In genomic region chr14:69606258-69606657, GRCh38 we compare ENCODE assay signal across 23 cellular contexts. TPM values are rescaled to one million over a fixed set of nuclear protein-coding genes. Genes with fewer than 3 reads are reported as not detected.
A peak's percentile ranks its signal among the peaks of the same experiment; 100 is the strongest.
DNase-seq lines count a peak whose midpoint lies in the region; ATAC-seq and TF ChIP-seq lines count a peak whose summit lies in the region.
"Had no signal": no experiment of that assay in that cellular context is flagged by ENCODE, and none has a peak within 500 bp of the region (broad histone marks: within the 10 kb centered on the region; RNA-seq: fewer than 3 reads in every experiment).

No MANE protein-coding gene starts in this region.

- in situ Hi-C loops in transverse colon (cut with MboI; ENCODE audit: low pct_ligation_motif_present in 1 of 4, low pct_unique_long_range_greater_than_20kb in 1 of 4, low sequenced_read_pairs in 3 of 4) = no loop called here
- in situ Hi-C loops in gastrocnemius medialis (cut with MboI; ENCODE audit: low sequenced_read_pairs in 4 of 4) = loop anchor here in 2 of 4 donors (5.0 to 10.0 kb wide), 2 partner anchors 119 to 121 kb away; no protein-coding TSS in a partner anchor

- CTCF ChIA-PET in activated naive CD4-positive, alpha-beta T cell treated with anti-CD3 and anti-CD28 coated beads for 36 hours (lab: Charles Lee) = interaction anchor here (1.0 to 4.2 kb wide), 8 partner anchors 10 to 125 kb away, joined by 3 to 62 read pairs (median 4); no protein-coding TSS in a partner anchor

- no peak for ATAC-seq in gastrocnemius medialis
- ATAC-seq: activated naive CD4-positive, alpha-beta T cell treated with anti-CD3 and anti-CD28 coated beads, Interleukin-2, amount 50 U/mL, for 72 hours; right cardiac atrium had no signal

- peaks cover 8 to 20% of the 10 kb centered on the region in 2 donors for H3K4me1 ChIP-seq in adrenal gland (replicated peaks in 1 of 2)
- H3K4me1 ChIP-seq in liver (ENCODE audit: control insufficient read depth in 4 of 4, insufficient read depth in 4 of 4, low read length in 3 of 4) = peaks cover 6 to 37% (median 30%) of the 10 kb centered on the region in 4 donors
- peaks cover 5 to 46% (median 24%) of the 10 kb centered on the region in 4 donors for H3K4me1 ChIP-seq in transverse colon
- H3K4me1 ChIP-seq in gastrocnemius medialis = peaks cover 10 to 11% of the 10 kb centered on the region in 2 donors
- H3K4me1 ChIP-seq: uterus had no signal

- H3K9me3 Mint-ChIP-seq in activated naive CD4-positive, alpha-beta T cell treated with anti-CD3 and anti-CD28 coated beads for 36 hours = no peaks in the 10 kb centered on the region
- H3K9me3 Mint-ChIP-seq: activated naive CD4-positive, alpha-beta T cell treated with anti-CD3 and anti-CD28 coated beads, Interleukin-2, amount 50 U/mL, for 72 hours; CD4-positive, alpha-beta T cell; immature natural killer cell had no signal

- H3K36me3 ChIP-seq in adrenal gland (replicated peaks in 1 of 2) (no peaks in the 10 kb centered on the region), liver (ENCODE audit: control insufficient read depth in 4 of 4, insufficient read depth in 3 of 4, low read depth in 1 of 4, low read length in 3 of 4) (no peaks in the 10 kb centered on the region), transverse colon (no peaks in the 10 kb centered on the region), gastrocnemius medialis (no peaks in the 10 kb centered on the region)
- H3K36me3 ChIP-seq: brain microvascular endothelial cell, stomach, uterus had no signal

- TF ChIP-seq POLR2A in adrenal gland (IDR thresholded peaks at IDR 0.05) (no peak), transverse colon (IDR thresholded peaks at IDR 0.05) (no peak), gastrocnemius medialis (IDR thresholded peaks at IDR 0.05) (no peak)

- no peaks in the 10 kb centered on the region for H3K27me3 Mint-ChIP-seq in activated naive CD4-positive, alpha-beta T cell treated with anti-CD3 and anti-CD28 coated beads for 36 hours (ENCODE audit: low read depth)
- H3K27me3 Mint-ChIP-seq: CD4-positive, alpha-beta T cell had no signal

- 39 to 60% (median 46%) methylated on average over 2 of the region's 2 CpGs; no CpG with 5 or more reads in 1 of the 4 donors for WGBS in adrenal gland, 4 donors
- WGBS in liver = 27% methylated on average over 2 of the region's 2 CpGs
- 100% methylated on average over 2 of the region's 2 CpGs; no CpG with 5 or more reads in 1 of the 2 donors for whole genome bisulfite sequencing in transverse colon (ENCODE audit: low coverage in 1 of 2), 2 donors

- intact Hi-C loops in activated naive CD4-positive, alpha-beta T cell treated with anti-CD3 and anti-CD28 coated beads for 36 hours (cut with micrococcal nuclease) = no loop called here
- intact Hi-C loops in adrenal gland (cut with DNase I) = no loop called here
- intact Hi-C loops in transverse colon (cut with DNase I; ENCODE audit: low total_unique reads) = no loop called here
- intact Hi-C loops in gastrocnemius medialis (cut with DNase I; ENCODE audit: low total_unique reads) = no loop called here

- TF ChIP-seq CTCF in adrenal gland (IDR thresholded peaks at IDR 0.05) = no peak
- no peak for TF ChIP-seq CTCF in liver (IDR thresholded peaks at IDR 0.05; ENCODE audit: low read depth, low read length, missing input control)
- TF ChIP-seq CTCF in transverse colon (IDR thresholded peaks at IDR 0.05) = no peak
- no peak for TF ChIP-seq CTCF in gastrocnemius medialis (IDR thresholded peaks at IDR 0.05 in 4 of 5, conservative IDR thresholded peaks at IDR 0.05 in 1 of 5)

- peak overlapping the region; percentile 33 for H3K27ac Mint-ChIP-seq in activated naive CD4-positive, alpha-beta T cell treated with anti-CD3 and anti-CD28 coated beads for 36 hours
- H3K27ac Mint-ChIP-seq: activated naive CD4-positive, alpha-beta T cell treated with anti-CD3 and anti-CD28 coated beads, Interleukin-2, amount 50 U/mL, for 72 hours; CD4-positive, alpha-beta T cell; immature natural killer cell had no signal

- H3K27ac ChIP-seq in adrenal gland (no peak overlapping the region), liver (ENCODE audit: low read depth in 1 of 2, low read length in 2 of 2) (peak overlapping the region; percentile 69 to 73), transverse colon (peak overlapping the region; percentile 73 to 79 (median 76)), gastrocnemius medialis (no peak overlapping the region)
- H3K27ac ChIP-seq: brain microvascular endothelial cell, stomach, uterus had no signal

- H3K27me3 ChIP-seq in adrenal gland (no peaks in the 10 kb centered on the region), liver (ENCODE audit: control insufficient read depth in 4 of 4, insufficient read depth in 4 of 4, low read length in 3 of 4) (no peaks in the 10 kb centered on the region), transverse colon (no peaks in the 10 kb centered on the region), gastrocnemius medialis (no peaks in the 10 kb centered on the region)
- H3K27me3 ChIP-seq: brain microvascular endothelial cell, stomach, uterus had no signal

- H3K9me3 ChIP-seq in adrenal gland (replicated peaks in 1 of 3) (no peaks in the 10 kb centered on the region), liver (ENCODE audit: control insufficient read depth in 4 of 4, low read length in 3 of 4) (no peaks in the 10 kb centered on the region), transverse colon (no peaks in the 10 kb centered on the region), gastrocnemius medialis (no peaks in the 10 kb centered on the region)
- H3K9me3 ChIP-seq: stomach, uterus had no signal

- H3K36me3 Mint-ChIP-seq in activated naive CD4-positive, alpha-beta T cell treated with anti-CD3 and anti-CD28 coated beads for 36 hours (ENCODE audit: low read depth) = no peaks in the 10 kb centered on the region
- H3K36me3 Mint-ChIP-seq: immature natural killer cell had no signal

- peak; percentile 41 to 47 for TF ChIP-seq RAD21 in liver (IDR thresholded peaks at IDR 0.05)

- H3K4me1 Mint-ChIP-seq in activated naive CD4-positive, alpha-beta T cell treated with anti-CD3 and anti-CD28 coated beads for 36 hours (ENCODE audit: low read depth) = peaks cover 32% of the 10 kb centered on the region

- H3K4me3 ChIP-seq in adrenal gland (no peak overlapping the region), liver (ENCODE audit: low read depth in 1 of 3, low read length in 3 of 3) (no peak overlapping the region), transverse colon (no peak overlapping the region), gastrocnemius medialis (no peak overlapping the region)
- H3K4me3 ChIP-seq: stomach, uterus had no signal

- no peak for TF ChIP-seq EP300 in transverse colon (IDR thresholded peaks at IDR 0.05; ENCODE audit: low read depth)

- H3K4me3 Mint-ChIP-seq in activated naive CD4-positive, alpha-beta T cell treated with anti-CD3 and anti-CD28 coated beads for 36 hours = no peak overlapping the region
- H3K4me3 Mint-ChIP-seq: CD4-positive, alpha-beta T cell; immature natural killer cell had no signal

- H3K9ac ChIP-seq in liver (ENCODE audit: low read depth in 1 of 2, low read length in 2 of 2) = no peak overlapping the region

- DNase-seq in activated naive CD4-positive, alpha-beta T cell treated with anti-CD3 and anti-CD28 coated beads for 36 hours = no peak
- no peak for DNase-seq in activated naive CD4-positive, alpha-beta T cell (lab: John Stamatoyannopoulos, UW)
- DNase-seq in adrenal gland (peak in 6 of 7 donors; percentile 43 to 83 (median 70)), transverse colon (peak; percentile 56), glomerular visceral epithelial cell (ENCODE audit: extremely low spot score) (no peak), gastrocnemius medialis (no peak), GDM1 (lab: John Stamatoyannopoulos, UW) (no peak)
- DNase-seq: ACHN; activated T-cell treated with anti-CD3 and anti-CD28 coated beads for 4 hours; brain microvascular endothelial cell; CD4-positive, alpha-beta T cell; DMS79; immature natural killer cell; KG1; NCI-H2171; NCI-H82; right cardiac atrium; RPMI8226; stomach; uterus had no signal

TF ChIP-seq in liver, 16 proteins besides CTCF, POLR2A, EP300 and RAD21 (continues in another document):
- no peak for TF ChIP-seq MAX (IDR thresholded peaks at IDR 0.05)
- TF ChIP-seq HNF4G (IDR thresholded peaks at IDR 0.05) = no peak
- no peak for TF ChIP-seq FOXA1 (IDR thresholded peaks at IDR 0.05)
- TF ChIP-seq RXRA (IDR thresholded peaks at IDR 0.05) = peak; percentile 72 to 83
- peak; percentile 91 for TF ChIP-seq ATF3 (IDR thresholded peaks at IDR 0.05)
- TF ChIP-seq HNF4A (conservative IDR thresholded peaks at IDR 0.05) = peak; percentile 55 to 80
- no peak for TF ChIP-seq EGR1 (IDR thresholded peaks at IDR 0.05; ENCODE audit: low read depth in 2 of 2)
- no peak for TF ChIP-seq GABPA (IDR thresholded peaks at IDR 0.05 in 1 of 2, conservative IDR thresholded peaks at IDR 0.05 in 1 of 2)

RNA-seq across cellular contexts. Expression of gene SUSD6, which starts 5.1 kb away (rescaled TPM):
- 10 to 100 TPM; 66.6 to 69.7 TPM for total RNA-seq in activated naive CD4-positive, alpha-beta T cell treated with anti-CD3 and anti-CD28 coated beads for 36 hours
- total RNA-seq in adrenal gland (10 to 100 TPM; 33.3 to 75.5 (median 52.0) TPM), liver (10 to 100 TPM in 1 of 2 donors, 1 to 10 TPM in 1; 7.9 to 10.8 TPM), transverse colon (100 to 1,000 TPM in 2 of 4 donors, 10 to 100 TPM in 2; 29.1 to 159 (median 95.0) TPM), gastrocnemius medialis (10 to 100 TPM; 11.9 to 26.3 (median 16.2) TPM)
- polyA plus RNA-seq in adrenal gland (10 to 100 TPM in 1 of 3 donors, 1 to 10 TPM in 2; 7.8 to 22.8 (median 9.3) TPM), liver (1 to 10 TPM; 6.8 to 7.4 TPM)

RNA-seq across cellular contexts. Expression of gene CCDC177, which starts 31.6 kb away (rescaled TPM):
- not detected for total RNA-seq in activated naive CD4-positive, alpha-beta T cell treated with anti-CD3 and anti-CD28 coated beads for 36 hours
- total RNA-seq in adrenal gland = under 1 TPM in 6 of 8 donors, not detected in 2; 0.04 to 0.61 (median 0.34) TPM
- under 1 TPM in 2 of 3 donors, not detected in 1; 0.07 to 0.40 TPM for polyA plus RNA-seq in adrenal gland
- total RNA-seq in liver = not detected
- polyA plus RNA-seq in liver = under 1 TPM in 1 of 2 donors, not detected in 1; 0.08 TPM
- total RNA-seq in transverse colon = not detected
- not detected for total RNA-seq in gastrocnemius medialis
- total RNA-seq: activated naive CD4-positive, alpha-beta T cell treated with anti-CD3 and anti-CD28 coated beads, Interleukin-2, amount 50 U/mL, for 72 hours; CD4-positive, alpha-beta T cell; dermis microvascular lymphatic vessel endothelial cell; right cardiac atrium; uterus had no signal
- polyA plus RNA-seq: immature natural killer cell, right cardiac atrium had no signal

Comparison
In these comparisons a context has a peak if more than half of its experiments do, and no peak if none do; other contexts are left out.
1. DNase-seq: peak in adrenal gland (6 of 7) and transverse colon (single experiment); none in activated naive CD4-positive, alpha-beta T cell treated with anti-CD3 and anti-CD28 coated beads for 36 hours (single experiment), activated naive CD4-positive, alpha-beta T cell (0 of 4), glomerular visceral epithelial cell (single experiment), gastrocnemius medialis (0 of 2) and GDM1 (single experiment).
2. H3K27ac ChIP-seq: peak in liver (2 of 2) and transverse colon (4 of 4); none in adrenal gland (0 of 5) and gastrocnemius medialis (0 of 4).